In the genomic region with DNA sequence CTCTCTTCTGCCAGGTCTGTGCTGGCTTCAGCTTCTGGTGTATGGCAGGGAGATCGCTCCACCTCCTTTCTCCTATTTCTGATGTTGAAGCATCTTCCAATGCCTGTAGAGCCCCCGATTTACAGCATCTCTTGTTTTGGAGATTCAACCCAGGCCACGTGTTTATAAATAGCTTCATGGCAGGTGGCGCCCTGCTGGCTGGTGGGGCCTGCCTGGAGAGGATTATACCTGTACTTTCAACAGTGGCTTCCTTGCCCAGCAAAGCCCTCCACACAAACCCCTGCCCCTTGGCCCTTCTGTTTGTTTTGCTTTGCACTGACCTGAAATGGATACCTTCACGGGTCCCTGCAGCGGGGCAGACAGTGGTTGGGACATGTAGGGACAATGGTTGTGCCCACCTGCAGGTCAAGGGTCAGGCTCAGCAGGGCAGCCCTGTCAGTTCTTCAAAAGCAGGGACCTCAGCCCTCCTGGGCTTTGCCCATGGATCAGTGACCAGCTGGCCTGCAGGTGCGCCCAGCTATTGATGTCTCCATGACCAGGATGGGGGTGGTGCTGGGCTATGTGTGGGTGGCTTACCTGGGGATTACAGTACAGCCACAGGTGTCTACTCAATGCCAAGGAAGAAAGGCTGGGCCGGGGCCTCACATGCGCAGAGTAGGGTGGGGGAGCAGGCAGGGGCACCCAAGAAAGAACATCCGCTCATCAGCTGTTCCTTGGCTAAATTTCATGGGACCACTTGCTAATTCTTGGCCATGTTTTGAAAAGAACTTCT, we compare ENCODE assay signal across 17 cellular contexts.
A peak's percentile ranks its signal among the peaks of the same experiment; 100 is the strongest.
DNase-seq lines count a peak whose midpoint lies in the region; ATAC-seq and TF ChIP-seq lines count a peak whose summit lies in the region.
"Had no signal": no experiment of that assay in that cellular context is flagged by ENCODE, and none has a peak within 500 bp of the region (broad histone marks: within the 10 kb centered on the region; RNA-seq: fewer than 3 reads in every experiment).

No MANE protein-coding gene starts in this region.

- no peak for ATAC-seq in IMR-90 (ENCODE audit: low read depth)
- ATAC-seq in stimulated activated memory B cell treated with anti-CD40 and anti-IgM and Interleukin-4, amounts not matched to agents 10 μg/mL and 1 μg/mL and 100 μg/mL, for 72 hours, result peak; percentile 39
- ATAC-seq: Panc1 had no signal

- no peaks in the 10 kb centered on the region for H3K36me3 Mint-ChIP-seq in stimulated activated memory B cell treated with anti-CD40 and anti-IgM and Interleukin-4, amounts not matched to agents 10 μg/mL and 1 μg/mL and 100 μg/mL, for 72 hours
- H3K36me3 Mint-ChIP-seq: CD4-positive, CD25-positive, alpha-beta regulatory T cell had no signal

- no peaks in the 10 kb centered on the region; the same call in 1 of the 2 replicates for H3K27me3 ChIP-seq in IMR-90 (ENCODE audit: control insufficient read depth, insufficient read depth, low read length)

- WGBS in IMR-90 (ENCODE audit: extremely low coverage in 2 of 2, insufficient read length in 1 of 2), 2 experiments, result no CpG with 5 or more reads among the region's 10 CpGs

- TF ChIP-seq POLR2A in IMR-90 (IDR thresholded peaks at IDR 0.05; ENCODE audit: low read depth, low read length), result no peak

- BruUV-seq in IMR-90 (replicated peaks; lab: Mats Ljungman, UMichigan), result no TSS peak

- POLR2A ChIA-PET in IMR-90 (lab: Charles Lee; ENCODE audit: unreplicated experiment), result no interaction called here

- H3K23ac ChIP-seq in IMR-90 (ENCODE audit: low read depth, low read length), result no peak overlapping the region

- H3K9ac ChIP-seq in IMR-90 (ENCODE audit: low read depth, low read length), result no peak overlapping the region

- no peak overlapping the region for H3K4me3 Mint-ChIP-seq in stimulated activated memory B cell treated with anti-CD40 and anti-IgM and Interleukin-4, amounts not matched to agents 10 μg/mL and 1 μg/mL and 100 μg/mL, for 72 hours
- H3K4me3 Mint-ChIP-seq: CD4-positive, CD25-positive, alpha-beta regulatory T cell; H9; HFFc6 had no signal

- no peaks in the 10 kb centered on the region for H3K27me3 Mint-ChIP-seq in stimulated activated memory B cell treated with anti-CD40 and anti-IgM and Interleukin-4, amounts not matched to agents 10 μg/mL and 1 μg/mL and 100 μg/mL, for 72 hours

- in situ Hi-C loops in IMR-90 (cut with MboI; ENCODE audit: low sequenced_read_pairs), result no loop called here

- no peaks in the 10 kb centered on the region for H3K9me3 ChIP-seq in IMR-90 (ENCODE audit: control insufficient read depth, insufficient read depth, low read length)

- no peak overlapping the region for H2BK5ac ChIP-seq in IMR-90 (ENCODE audit: low read depth, low read length, poor library complexity, severe bottlenecking)

- H3K18ac ChIP-seq in IMR-90 (ENCODE audit: low read depth, low read length), result no peak overlapping the region

- H3K14ac ChIP-seq in IMR-90 (replicated peaks; ENCODE audit: low read depth, low read length), result no peak overlapping the region

- H4K20me1 ChIP-seq in IMR-90 (ENCODE audit: insufficient read depth, low read length), result no peaks in the 10 kb centered on the region

- H3K4me2 ChIP-seq in IMR-90 (ENCODE audit: low read depth, low read length), result no peak overlapping the region

- H2BK20ac ChIP-seq in IMR-90 (ENCODE audit: low read depth, low read length), result no peak overlapping the region

- no peak overlapping the region for H3K27ac ChIP-seq in IMR-90 (ENCODE audit: insufficient read depth, low read length)

- H3K4ac ChIP-seq in IMR-90 (ENCODE audit: low read depth, low read length), result no peak overlapping the region

- no peak overlapping the region for H2AK5ac ChIP-seq in IMR-90 (ENCODE audit: low read depth, low read length)

- no peak overlapping the region for H3K56ac ChIP-seq in IMR-90 (ENCODE audit: extremely low read depth, insufficient read depth, low read length)

- H4K91ac ChIP-seq in IMR-90 (ENCODE audit: insufficient read depth, low read depth, low read length), result no peak overlapping the region

- no peaks in the 10 kb centered on the region for H3K9me1 ChIP-seq in IMR-90 (ENCODE audit: insufficient read depth, low read length)

- TF ChIP-seq RAD21 in IMR-90 (IDR thresholded peaks at IDR 0.05; ENCODE audit: low read length), result no peak

- H3K4me1 ChIP-seq in IMR-90 (ENCODE audit: control insufficient read depth, insufficient read depth, low read length), result no peaks in the 10 kb centered on the region

- H2BK15ac ChIP-seq in IMR-90 (ENCODE audit: low read depth, low read length), result no peak overlapping the region

- H3K79me1 ChIP-seq in IMR-90 (ENCODE audit: low read depth in 1 of 2, low read length in 2 of 2), result no peaks in the 10 kb centered on the region

- CTCF ChIA-PET in IMR-90 (lab: Yijun Ruan, JAX), result no interaction called here

- H4K5ac ChIP-seq in IMR-90 (ENCODE audit: low read depth, low read length), result no peak overlapping the region

- H3K4me1 Mint-ChIP-seq in stimulated activated memory B cell treated with anti-CD40 and anti-IgM and Interleukin-4, amounts not matched to agents 10 μg/mL and 1 μg/mL and 100 μg/mL, for 72 hours, result no peaks in the 10 kb centered on the region
- H3K4me1 Mint-ChIP-seq: CD4-positive, CD25-positive, alpha-beta regulatory T cell had no signal

- H3K36me3 ChIP-seq in IMR-90 (ENCODE audit: control insufficient read depth, insufficient read depth, low read length), result no peaks in the 10 kb centered on the region

- intact Hi-C loops in IMR-90 (cut with micrococcal nuclease), result no loop called here

- DNase-seq in IMR-90 (no peak), NCI-H82 (lab: John Stamatoyannopoulos, UW) (peak; percentile 85), left kidney (ENCODE audit: low read depth, low spot score) (peak; percentile 69), SW 1271 (lab: John Stamatoyannopoulos, UW) (no peak)
- no peak for DNase-seq in stimulated activated CD4-positive, alpha-beta T cell treated with anti-CD3 and anti-CD28 coated beads, Interleukin-2, amount 100 ng/mL, for 48 hours
- no peak for DNase-seq in stimulated activated naive CD4-positive, alpha-beta T cell treated with Interleukin-2 at 50 U/mL for 16 hours (lab: John Stamatoyannopoulos, UW)
- DNase-seq: CD4-positive, CD25-positive, alpha-beta regulatory T cell; DMS 273 treated with DMSO at 0.1 percent for 48 hours; DMS79 treated with DMSO at 0.1 percent for 48 hours; H9; HFFc6; NCI-H1105; NCI-H1694; NCI-H2081; NCI-H2171 treated with DMSO at 0.1 percent for 48 hours had no signal

- peak overlapping the region; percentile 6 for H2AFZ ChIP-seq in IMR-90 (replicated peaks; ENCODE audit: low read length, poor library complexity)

- no peak overlapping the region for H4K8ac ChIP-seq in IMR-90 (ENCODE audit: low read depth in 2 of 2, low read length in 2 of 2)

- no peak for TF ChIP-seq CTCF in IMR-90 (conservative IDR thresholded peaks at IDR 0.05; ENCODE audit: low read depth, low read length)

- H2AK9ac ChIP-seq in IMR-90 (replicated peaks; ENCODE audit: low read depth, low read length, poor library complexity), result no peak overlapping the region

- no peaks in the 10 kb centered on the region for H3K9me3 Mint-ChIP-seq in stimulated activated memory B cell treated with anti-CD40 and anti-IgM and Interleukin-4, amounts not matched to agents 10 μg/mL and 1 μg/mL and 100 μg/mL, for 72 hours
- H3K9me3 Mint-ChIP-seq: H9, HFFc6 had no signal

- no peak overlapping the region for H3K27ac Mint-ChIP-seq in stimulated activated memory B cell treated with anti-CD40 and anti-IgM and Interleukin-4, amounts not matched to agents 10 μg/mL and 1 μg/mL and 100 μg/mL, for 72 hours
- H3K27ac Mint-ChIP-seq: CD4-positive, CD25-positive, alpha-beta regulatory T cell; H9; HFFc6 had no signal

- no peak overlapping the region for H3K4me3 ChIP-seq in IMR-90 (ENCODE audit: insufficient read depth, low read depth, low read length)

- no peak overlapping the region for H2BK120ac ChIP-seq in IMR-90 (ENCODE audit: low read depth, low read length)

- dilution Hi-C loops in IMR-90 (cut with HindIII; ENCODE audit: low sequenced_read_pairs, unreplicated experiment), result no loop called here

TF ChIP-seq in IMR-90, 13 proteins besides CTCF, POLR2A, EP300 and RAD21:
- no peak for TF ChIP-seq MXI1 (IDR thresholded peaks at IDR 0.05; ENCODE audit: borderline replicate concordance, low read depth, low read length)
- no peak for TF ChIP-seq MAZ (IDR thresholded peaks at IDR 0.05; ENCODE audit: borderline replicate concordance, low read depth, low read length)
- TF ChIP-seq MAFK (IDR thresholded peaks at IDR 0.05; ENCODE audit: low read depth, low read length), result no peak
- TF ChIP-seq, protein P1, sequence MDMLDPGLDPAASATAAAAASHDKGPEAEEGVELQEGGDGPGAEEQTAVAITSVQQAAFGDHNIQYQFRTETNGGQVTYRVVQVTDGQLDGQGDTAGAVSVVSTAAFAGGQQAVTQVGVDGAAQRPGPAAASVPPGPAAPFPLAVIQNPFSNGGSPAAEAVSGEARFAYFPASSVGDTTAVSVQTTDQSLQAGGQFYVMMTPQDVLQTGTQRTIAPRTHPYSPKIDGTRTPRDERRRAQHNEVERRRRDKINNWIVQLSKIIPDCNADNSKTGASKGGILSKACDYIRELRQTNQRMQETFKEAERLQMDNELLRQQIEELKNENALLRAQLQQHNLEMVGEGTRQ (IDR thresholded peaks at IDR 0.05; ENCODE audit: low read depth, low read length), result no peak
- TF ChIP-seq BHLHE40 (IDR thresholded peaks at IDR 0.05; ENCODE audit: low read depth, low read length), result no peak

Comparison
In these comparisons a context has a peak if more than half of its experiments do, and no peak if none do; other contexts are left out.
1. DNase-seq: peak in NCI-H82 (single experiment) and left kidney (single experiment); none in IMR-90 (single experiment), stimulated activated CD4-positive, alpha-beta T cell treated with anti-CD3 and anti-CD28 coated beads, Interleukin-2, amount 100 ng/mL, for 48 hours (0 of 2), stimulated activated naive CD4-positive, alpha-beta T cell treated with Interleukin-2 at 50 U/mL for 16 hours (single experiment) and SW 1271 (0 of 2).